Comparison of ENCODE assay signal across 2 cellular contexts in genomic region chr1:22179197-22179803, GRCh38.
TF ChIP-seq lines count a peak whose summit lies in the region.

No MANE protein-coding gene starts in this region.

TF ChIP-seq in IMR-90, 13 proteins besides CTCF, POLR2A, EP300 and RAD21:
- TF ChIP-seq ELK1 (IDR thresholded peaks at IDR 0.05; ENCODE audit: borderline replicate concordance, low read depth, low read length) (no peak), CEBPB (IDR thresholded peaks at IDR 0.05; ENCODE audit: low read depth, low read length) (peak; percentile 88)

TF ChIP-seq in GM23338, 12 proteins besides CTCF, POLR2A, EP300 and RAD21 (continued from another document):
- TF ChIP-seq CREB1 (CRISPR knock-in tag; IDR thresholded peaks at IDR 0.05; ENCODE audit: low read depth) (no peak), ZNF114 (CRISPR knock-in tag; IDR thresholded peaks at IDR 0.05) (no peak), EZH2 (IDR thresholded peaks at IDR 0.05; ENCODE audit: low read depth, unreplicated experiment) (no peak), ZNF462 (CRISPR knock-in tag; IDR thresholded peaks at IDR 0.05) (no peak), REST (IDR thresholded peaks at IDR 0.05; ENCODE audit: unreplicated experiment) (no peak), EZH2phosphoT487 (IDR thresholded peaks at IDR 0.05; ENCODE audit: unreplicated experiment) (no peak), ETS1 (IDR thresholded peaks at IDR 0.05) (no peak), POLR2AphosphoS5 (IDR thresholded peaks at IDR 0.05; ENCODE audit: low read depth) (no peak), ZNF331 (CRISPR knock-in tag; IDR thresholded peaks at IDR 0.05; ENCODE audit: low read depth) (no peak), STAT1 (IDR thresholded peaks at IDR 0.05; ENCODE audit: unreplicated experiment) (no peak)
